8 cellular contexts compared by ENCODE assay signal in genomic region chr12:27549801-27550652, GRCh38. TPM values are rescaled to one million over a fixed set of nuclear protein-coding genes. Genes with fewer than 3 reads are reported as not detected.
DNase-seq lines count a peak whose midpoint lies in the region; ATAC-seq and TF ChIP-seq lines count a peak whose summit lies in the region.

No MANE protein-coding gene starts in this region.

- H3K9ac ChIP-seq in MM.1S (ENCODE audit: low read length), result no peak overlapping the region

- DNase-seq in SIG-M5 treated with dmso at 0.1 percent for 504 hours (lab: John Stamatoyannopoulos, UW; ENCODE audit: unreplicated experiment), result peak; percentile 78
- DNase-seq in SIG-M5 (lab: John Stamatoyannopoulos, UW), result no peak
- DNase-seq in Peyer's patch, result peak; percentile 33 to 85 (median 65)
- no peak for DNase-seq in naive thymus-derived CD4-positive, alpha-beta T cell
- DNase-seq in middle frontal gyrus (ENCODE audit: extremely low spot score, low spot score), result no peak
- no peak for DNase-seq in MM.1S

- H3K4me2 ChIP-seq in MM.1S (ENCODE audit: low read depth, low read length), result no peak overlapping the region

- no peaks in the 10 kb centered on the region for H3K9me2 ChIP-seq in MM.1S (replicated peaks; ENCODE audit: insufficient read depth, low read length)

- H3K9me3 ChIP-seq in Peyer's patch, result no peaks in the 10 kb centered on the region
- H3K9me3 ChIP-seq in esophagus (ENCODE audit: control insufficient read depth in 2 of 2, insufficient read depth in 1 of 2, low read depth in 1 of 2, low read length in 1 of 2), result no peaks in the 10 kb centered on the region
- H3K9me3 ChIP-seq in naive thymus-derived CD4-positive, alpha-beta T cell (ENCODE audit: control insufficient read depth in 2 of 3, low read length in 3 of 3), result no peaks in the 10 kb centered on the region
- no peaks in the 10 kb centered on the region for H3K9me3 ChIP-seq in MM.1S (replicated peaks; ENCODE audit: insufficient read depth, low read length)

- TF ChIP-seq POLR2A in Peyer's patch (IDR thresholded peaks at IDR 0.05), result no peak

- POLR2A ChIA-PET in naive thymus-derived CD4-positive, alpha-beta T cell (lab: Charles Lee), result no interaction called here

- no peaks in the 10 kb centered on the region for H4K20me1 ChIP-seq in MM.1S (ENCODE audit: insufficient read depth, low read length)

- H3K9me3 Mint-ChIP-seq in naive thymus-derived CD4-positive, alpha-beta T cell, result no peaks in the 10 kb centered on the region

- H3K4me3 ChIP-seq in Peyer's patch, result no peak overlapping the region
- H3K4me3 ChIP-seq in esophagus (ENCODE audit: low read depth in 1 of 2, low read length in 2 of 2), result peak overlapping the region in 1 of 2 donors; percentile 27
- no peak overlapping the region for H3K4me3 ChIP-seq in naive thymus-derived CD4-positive, alpha-beta T cell (ENCODE audit: low read length)
- H3K4me3 ChIP-seq in MM.1S (ENCODE audit: low read length), result no peak overlapping the region

- intact Hi-C loops in naive thymus-derived CD4-positive, alpha-beta T cell (cut with micrococcal nuclease), result no loop called here

- H3K4me3 Mint-ChIP-seq in naive thymus-derived CD4-positive, alpha-beta T cell, result no peak overlapping the region

- H3K27ac ChIP-seq in Peyer's patch, result peak overlapping the region in 3 of 4 donors; percentile 33 to 69 (median 45)
- peak overlapping the region; percentile 92 to 98 for H3K27ac ChIP-seq in esophagus (ENCODE audit: low read depth in 2 of 2, low read length in 1 of 2)
- no peak overlapping the region for H3K27ac ChIP-seq in naive thymus-derived CD4-positive, alpha-beta T cell (ENCODE audit: low read depth, low read length)
- H3K27ac ChIP-seq in MM.1S (ENCODE audit: low read length), result no peak overlapping the region

- peaks cover 8 to 15% (median 10%) of the 10 kb centered on the region in 7 donors for H3K4me1 Mint-ChIP-seq in naive thymus-derived CD4-positive, alpha-beta T cell

- ATAC-seq in naive thymus-derived CD4-positive, alpha-beta T cell, result peak; percentile 67
- ATAC-seq in GM19324 (IDR thresholded peaks at IDR 0.05; ENCODE audit: low FRiP score, unreplicated experiment), result no peak

- CTCF ChIA-PET in naive thymus-derived CD4-positive, alpha-beta T cell (lab: Charles Lee), result no interaction called here

- peaks cover 0 to 10% (median 4%) of the 10 kb centered on the region in 5 donors for H3K36me3 Mint-ChIP-seq in naive thymus-derived CD4-positive, alpha-beta T cell

- no peak overlapping the region for H3K27ac Mint-ChIP-seq in naive thymus-derived CD4-positive, alpha-beta T cell

- H3K27me3 ChIP-seq in Peyer's patch (no peaks in the 10 kb centered on the region), esophagus (ENCODE audit: control insufficient read depth in 1 of 2, insufficient read depth in 2 of 2, low read length in 2 of 2) (no peaks in the 10 kb centered on the region), MM.1S (replicated peaks; ENCODE audit: insufficient read depth, low read length) (no peaks in the 10 kb centered on the region)
- H3K27me3 ChIP-seq in naive thymus-derived CD4-positive, alpha-beta T cell (ENCODE audit: control insufficient read depth in 2 of 2, insufficient read depth in 2 of 2, low read length in 2 of 2), result no peaks in the 10 kb centered on the region

- no peaks in the 10 kb centered on the region for H3K79me2 ChIP-seq in MM.1S (ENCODE audit: low read length)

- peaks cover 0 to 8% (median 0%) of the 10 kb centered on the region in 5 donors for H3K27me3 Mint-ChIP-seq in naive thymus-derived CD4-positive, alpha-beta T cell

- H3K36me3 ChIP-seq in Peyer's patch (no peaks in the 10 kb centered on the region), esophagus (ENCODE audit: control insufficient read depth in 2 of 2, insufficient read depth in 2 of 2, low read length in 1 of 2) (no peaks in the 10 kb centered on the region), MM.1S (replicated peaks; ENCODE audit: insufficient read depth, low read length) (no peaks in the 10 kb centered on the region)
- no peaks in the 10 kb centered on the region for H3K36me3 ChIP-seq in naive thymus-derived CD4-positive, alpha-beta T cell (ENCODE audit: control insufficient read depth in 2 of 3, insufficient read depth in 3 of 3, low read length in 3 of 3)

- H3K4me1 ChIP-seq in Peyer's patch (peaks cover 0 to 16% (median 2%) of the 10 kb centered on the region in 4 donors), esophagus (ENCODE audit: control insufficient read depth in 2 of 2, insufficient read depth in 2 of 2, low read length in 1 of 2) (peaks cover 7 to 13% of the 10 kb centered on the region in 2 donors), MM.1S (ENCODE audit: low read length) (no peaks in the 10 kb centered on the region)
- no peaks in the 10 kb centered on the region for H3K4me1 ChIP-seq in naive thymus-derived CD4-positive, alpha-beta T cell (ENCODE audit: control insufficient read depth in 2 of 2, insufficient read depth in 2 of 2, low read length in 2 of 2)

- H3F3A ChIP-seq in MM.1S (ENCODE audit: insufficient read depth, low read length), result no peaks in the 10 kb centered on the region

- WGBS in esophagus, 2 donors, result 24 to 28% methylated on average over 12 of the region's 12 CpGs

- no peak for TF ChIP-seq CTCF in Peyer's patch (IDR thresholded peaks at IDR 0.05)
- no peak for TF ChIP-seq CTCF in MM.1S (IDR thresholded peaks at IDR 0.05; ENCODE audit: low read length)

- no peak overlapping the region for H2AFZ ChIP-seq in MM.1S (ENCODE audit: low read length)

RNA-seq across cellular contexts. Expression of gene PPFIBP1, which starts 26.0 kb away (rescaled TPM):
- 100 to 1,000 TPM in 1 of 4 donors, 10 to 100 TPM in 3; 37.5 to 171 (median 48.1) TPM for total RNA-seq in Peyer's patch
- polyA plus RNA-seq in esophagus, result 10 to 100 TPM; 12.0 to 13.4 TPM
- total RNA-seq in naive thymus-derived CD4-positive, alpha-beta T cell, result 10 to 100 TPM in 1 of 5 experiments, 1 to 10 TPM in 4; 3.3 to 29.2 (median 7.5) TPM
- 1 to 10 TPM; 2.7 to 3.4 TPM for polyA plus RNA-seq in naive thymus-derived CD4-positive, alpha-beta T cell

Comparison
In these comparisons a context has a peak if more than half of its experiments do, and no peak if none do; other contexts are left out.
1. DNase-seq: peak in SIG-M5 treated with dmso at 0.1 percent for 504 hours (single experiment) and Peyer's patch (3 of 3); none in SIG-M5 (single experiment), naive thymus-derived CD4-positive, alpha-beta T cell (0 of 9), middle frontal gyrus (single experiment) and MM.1S (single experiment).
2. H3K27ac ChIP-seq: peak in Peyer's patch (3 of 4) and esophagus (2 of 2); none in naive thymus-derived CD4-positive, alpha-beta T cell (single experiment) and MM.1S (single experiment).